Comparison of ENCODE assay signal across 17 cellular contexts in genomic region chr9:114205171-114206015, GRCh38. TPM values are rescaled to one million over a fixed set of nuclear protein-coding genes. Genes with fewer than 3 reads are reported as not detected.
DNase-seq lines count a peak whose midpoint lies in the region; TF ChIP-seq lines count a peak whose summit lies in the region.
"Had no signal": no experiment of that assay in that cellular context is flagged by ENCODE, and none has a peak within 500 bp of the region (broad histone marks: within the 10 kb centered on the region; RNA-seq: fewer than 3 reads in every experiment).

No MANE protein-coding gene starts in this region.

- no peak overlapping the region for H3K4me3 Mint-ChIP-seq in Calu3 (ENCODE audit: low read depth, unreplicated experiment)
- H3K4me3 Mint-ChIP-seq: activated CD4-positive, alpha-beta memory T cell treated with anti-CD3 and anti-CD28 coated beads for 36 hours; activated naive CD8-positive, alpha-beta T cell treated with anti-CD3 and anti-CD28 coated beads, Interleukin-2, amount 50 U/mL, for 24 hours; activated T-cell treated with anti-CD3 and anti-CD28 coated beads, Interleukin-2, amount 50 U/mL, for 72 hours had no signal

- H3K27me3 Mint-ChIP-seq in Calu3 (ENCODE audit: unreplicated experiment) = no peaks in the 10 kb centered on the region
- H3K27me3 Mint-ChIP-seq: activated CD4-positive, alpha-beta memory T cell treated with anti-CD3 and anti-CD28 coated beads for 36 hours; activated naive CD8-positive, alpha-beta T cell treated with anti-CD3 and anti-CD28 coated beads, Interleukin-2, amount 50 U/mL, for 24 hours had no signal

- CTCF ChIA-PET in Calu3 (lab: Charles Lee) = no interaction called here

- BruUV-seq in Calu3 (replicated peaks; lab: Mats Ljungman, UMichigan) = no TSS peak

- peak overlapping the region in 12 of 59 donors; percentile 18 to 66 (median 32) for H3K27ac ChIP-seq in dorsolateral prefrontal cortex
- H3K27ac ChIP-seq: KMS-11 had no signal

- H3K27ac Mint-ChIP-seq in Calu3 (ENCODE audit: unreplicated experiment) = no peak overlapping the region
- H3K27ac Mint-ChIP-seq: activated CD4-positive, alpha-beta memory T cell treated with anti-CD3 and anti-CD28 coated beads for 36 hours; activated naive CD8-positive, alpha-beta T cell treated with anti-CD3 and anti-CD28 coated beads, Interleukin-2, amount 50 U/mL, for 24 hours; activated T-cell treated with anti-CD3 and anti-CD28 coated beads, Interleukin-2, amount 50 U/mL, for 72 hours had no signal

- no peak for TF ChIP-seq CTCF in dorsolateral prefrontal cortex (IDR thresholded peaks at IDR 0.05 in 54 of 56, conservative IDR thresholded peaks at IDR 0.05 in 2 of 56; ENCODE audit: low read depth in 1 of 56, partially characterized antibody in 56 of 56)
- TF ChIP-seq CTCF in Calu3 (IDR thresholded peaks at IDR 0.05; ENCODE audit: unreplicated experiment) = no peak

- no peaks in the 10 kb centered on the region for H3K9me3 Mint-ChIP-seq in Calu3 (ENCODE audit: low read depth, unreplicated experiment)
- H3K9me3 Mint-ChIP-seq: activated CD4-positive, alpha-beta memory T cell treated with anti-CD3 and anti-CD28 coated beads for 36 hours; activated naive CD8-positive, alpha-beta T cell treated with anti-CD3 and anti-CD28 coated beads, Interleukin-2, amount 50 U/mL, for 24 hours; activated T-cell treated with anti-CD3 and anti-CD28 coated beads, Interleukin-2, amount 50 U/mL, for 72 hours had no signal

- no peak overlapping the region for H3K4me3 ChIP-seq in dorsolateral prefrontal cortex
- H3K4me3 ChIP-seq: uterus had no signal

- in situ Hi-C loops in G401 (cut with HindIII; ENCODE audit: low sequenced_read_pairs) = no loop called here

- H3K36me3 Mint-ChIP-seq in Calu3 (ENCODE audit: insufficient read depth, unreplicated experiment) = no peaks in the 10 kb centered on the region
- H3K36me3 Mint-ChIP-seq: activated CD4-positive, alpha-beta memory T cell treated with anti-CD3 and anti-CD28 coated beads for 36 hours had no signal

- no peaks in the 10 kb centered on the region for H3K4me1 Mint-ChIP-seq in Calu3 (ENCODE audit: low read depth, unreplicated experiment)
- H3K4me1 Mint-ChIP-seq: activated naive CD8-positive, alpha-beta T cell treated with anti-CD3 and anti-CD28 coated beads, Interleukin-2, amount 50 U/mL, for 24 hours had no signal

- DNase-seq in G401 (ENCODE audit: low spot score) (peak; percentile 36), dorsolateral prefrontal cortex (peak in 9 of 10 donors; percentile 25 to 72 (median 65)), left kidney (ENCODE audit: low read depth, low spot score) (peak; percentile 53), putamen (ENCODE audit: low spot score) (peak; percentile 50), Calu3 (no peak), CD1c-positive myeloid dendritic cell (ENCODE audit: extremely low spot score) (no peak)
- no peak for DNase-seq in activated naive CD4-positive, alpha-beta T cell treated with Interleukin-2 at 50 U/mL for 16 hours
- no peak for DNase-seq in activated CD4-positive, alpha-beta T cell treated with anti-CD3 and anti-CD28 coated beads for 4 hours
- DNase-seq: activated CD4-positive, alpha-beta memory T cell treated with anti-CD3 and anti-CD28 coated beads for 36 hours; activated naive CD8-positive, alpha-beta T cell treated with anti-CD3 and anti-CD28 coated beads, Interleukin-2, amount 50 U/mL, for 24 hours; activated T-cell treated with anti-CD3 and anti-CD28 coated beads, Interleukin-2, amount 50 U/mL, for 72 hours; GDM1; NCI-H1105 treated with DMSO at 0.1 percent for 48 hours; NCI-H2227 treated with DMSO at 0.1 percent for 48 hours; RPMI8226; uterus had no signal

- intact Hi-C loops in dorsolateral prefrontal cortex (cut with DNase I) (no loop called here), Calu3 (cut with micrococcal nuclease; ENCODE audit: unreplicated experiment) (no loop called here)

- no peaks in the 10 kb centered on the region for H3K27me3 ChIP-seq in dorsolateral prefrontal cortex
- H3K27me3 ChIP-seq: uterus had no signal

RNA-seq across cellular contexts. Expression of gene COL27A1, which starts 50.1 kb away (rescaled TPM):
- 2.8 and 3.1 TPM in 2 replicates for total RNA-seq in G401 (2014; rRNA removed; shearing (Covaris generic))
- total RNA-seq in dorsolateral prefrontal cortex (10 to 100 TPM in 55 of 120 experiments, 1 to 10 TPM in 65; 2.5 to 32.9 (median 9.7) TPM), Calu3 (2022) (20.1 and 21.4 TPM in 2 replicates)

Comparison
In these comparisons a context has a peak if more than half of its experiments do, and no peak if none do; other contexts are left out.
1. DNase-seq: peak in G401 (single experiment), dorsolateral prefrontal cortex (9 of 10), left kidney (single experiment) and putamen (single experiment); none in Calu3 (single experiment), CD1c-positive myeloid dendritic cell (single experiment), activated naive CD4-positive, alpha-beta T cell treated with Interleukin-2 at 50 U/mL for 16 hours (single experiment) and activated CD4-positive, alpha-beta T cell treated with anti-CD3 and anti-CD28 coated beads for 4 hours (0 of 2).